Comparison of ENCODE assay signal across 17 cellular contexts in genomic region chr20:53788253-53789022, GRCh38.
"Had no signal": no experiment of that assay in that cellular context is flagged by ENCODE, and none has a peak within 500 bp of the region (broad histone marks: within the 10 kb centered on the region; RNA-seq: fewer than 3 reads in every experiment).

No MANE protein-coding gene starts in this region.

- H2AFZ ChIP-seq: hepatocyte had no signal

- H3K4me3 ChIP-seq: body of pancreas, hepatocyte, ovary, tibial artery had no signal

- H3K9me3 ChIP-seq: body of pancreas, ovary, tibial artery had no signal

- H3K27ac Mint-ChIP-seq: activated B cell treated with CpG ODN at 0.5 μM for 24 hours; activated CD4-positive, alpha-beta memory T cell treated with anti-CD3 and anti-CD28 coated beads, Interleukin-2, amount 10 ng/mL, durations not matched to agents 7 days and 5 days; activated CD8-positive, alpha-beta memory T cell treated with anti-CD3 and anti-CD28 coated beads, Interleukin-2, amount 10 ng/mL, durations not matched to agents 7 days and 5 days; activated T-helper 2 cell treated with anti-CD3 and anti-CD28 coated beads, Interferon-gamma antibody, Interleukin-2, Interleukin-4, amounts not matched to agents 10 μg/mL and 5 μg/mL and 100 μg/mL, durations not matched to agents 14 hours and 24 hours and 36 hours had no signal

- H3K27me3 Mint-ChIP-seq: activated B cell treated with CpG ODN at 0.5 μM for 24 hours; activated CD4-positive, alpha-beta memory T cell treated with anti-CD3 and anti-CD28 coated beads, Interleukin-2, amount 10 ng/mL, durations not matched to agents 7 days and 5 days; activated CD8-positive, alpha-beta memory T cell treated with anti-CD3 and anti-CD28 coated beads, Interleukin-2, amount 10 ng/mL, durations not matched to agents 7 days and 5 days; naive thymus-derived CD8-positive, alpha-beta T cell had no signal

- H3K79me2 ChIP-seq: hepatocyte had no signal

- H3K4me3 Mint-ChIP-seq: activated B cell treated with CpG ODN at 0.5 μM for 24 hours; activated CD4-positive, alpha-beta memory T cell treated with anti-CD3 and anti-CD28 coated beads, Interleukin-2, amount 10 ng/mL, durations not matched to agents 7 days and 5 days; activated CD8-positive, alpha-beta memory T cell treated with anti-CD3 and anti-CD28 coated beads, Interleukin-2, amount 10 ng/mL, durations not matched to agents 7 days and 5 days; naive thymus-derived CD8-positive, alpha-beta T cell had no signal

- ATAC-seq: activated CD8-positive, alpha-beta memory T cell treated with anti-CD3 and anti-CD28 coated beads, Interleukin-2, amount 10 ng/mL, durations not matched to agents 7 days and 5 days; body of pancreas; naive thymus-derived CD8-positive, alpha-beta T cell had no signal

- FAIRE-seq: TTC549 had no signal

- H3K36me3 Mint-ChIP-seq: naive thymus-derived CD8-positive, alpha-beta T cell had no signal

- H3K4me2 ChIP-seq: hepatocyte had no signal

- H3K9me3 Mint-ChIP-seq: activated B cell treated with CpG ODN at 0.5 μM for 24 hours; activated CD4-positive, alpha-beta memory T cell treated with anti-CD3 and anti-CD28 coated beads, Interleukin-2, amount 10 ng/mL, durations not matched to agents 7 days and 5 days; activated T-helper 2 cell treated with anti-CD3 and anti-CD28 coated beads, Interferon-gamma antibody, Interleukin-2, Interleukin-4, amounts not matched to agents 10 μg/mL and 5 μg/mL and 100 μg/mL, durations not matched to agents 14 hours and 24 hours and 36 hours; naive thymus-derived CD8-positive, alpha-beta T cell had no signal

- H3K27ac ChIP-seq: ovary, tibial artery had no signal

- H3K27me3 ChIP-seq: body of pancreas, hepatocyte, ovary, tibial artery had no signal

- DNase-seq: activated B cell treated with CpG ODN at 0.5 μM for 24 hours; activated CD4-positive, alpha-beta memory T cell treated with anti-CD3 and anti-CD28 coated beads, Interleukin-2, amount 10 ng/mL, durations not matched to agents 7 days and 5 days; activated CD4-positive, alpha-beta T cell treated with anti-CD3 and anti-CD28 coated beads for 4 hours; activated CD8-positive, alpha-beta memory T cell treated with anti-CD3 and anti-CD28 coated beads, Interleukin-2, amount 10 ng/mL, durations not matched to agents 7 days and 5 days; activated naive CD4-positive, alpha-beta T cell treated with Interleukin-2 at 50 U/mL for 16 hours; body of pancreas; foreskin fibroblast; mesendoderm; naive thymus-derived CD8-positive, alpha-beta T cell; ovary; stimulated activated CD8-positive, alpha-beta memory T cell treated with anti-CD3 and anti-CD28 coated beads, Interleukin-4, amount 100 ng/mL, for 48 hours; stimulated activated naive CD4-positive, alpha-beta T cell treated with Interleukin-2 at 50 U/mL for 16 hours; substantia nigra; tibial artery had no signal

- H3K36me3 ChIP-seq: ovary, tibial artery had no signal
